18 cellular contexts compared by ENCODE assay signal in genomic region chr12:84183576-84183975, GRCh38.
DNase-seq lines count a peak whose midpoint lies in the region; ATAC-seq, FAIRE-seq and TF ChIP-seq lines count a peak whose summit lies in the region.
"Had no signal": no experiment of that assay in that cellular context is flagged by ENCODE, and none has a peak within 500 bp of the region (broad histone marks: within the 10 kb centered on the region; RNA-seq: fewer than 3 reads in every experiment).

No MANE protein-coding gene starts in this region.

- no peak overlapping the region for H3K9ac ChIP-seq in SU-DHL-6 (ENCODE audit: low read length)
- no peak overlapping the region for H3K9ac ChIP-seq in keratinocyte (ENCODE audit: control insufficient read depth, extremely low read depth, insufficient read depth, low read length)
- H3K9ac ChIP-seq: GM23248 had no signal

- no peaks in the 10 kb centered on the region for H3K9me2 ChIP-seq in SU-DHL-6 (replicated peaks; ENCODE audit: insufficient read depth, low read length)

- no peaks in the 10 kb centered on the region for H4K20me1 ChIP-seq in SU-DHL-6 (ENCODE audit: low read depth, low read length)
- no peaks in the 10 kb centered on the region for H4K20me1 ChIP-seq in keratinocyte (ENCODE audit: control insufficient read depth, extremely low read depth, insufficient read depth, low read length)

- H3K4me2 ChIP-seq in SU-DHL-6 (ENCODE audit: low read depth, low read length, poor library complexity, severe bottlenecking) (no peak overlapping the region), keratinocyte (ENCODE audit: control insufficient read depth, extremely low read depth, insufficient read depth, low read depth, low read length) (peak overlapping the region; percentile 33)

- H3K36me3 ChIP-seq in SU-DHL-6 (ENCODE audit: low read length) (no peaks in the 10 kb centered on the region), bronchial epithelial cell (ENCODE audit: control insufficient read depth, insufficient read depth, low read length) (no peaks in the 10 kb centered on the region), keratinocyte (ENCODE audit: control insufficient read depth in 2 of 2, extremely low read depth in 1 of 2, insufficient read depth in 2 of 2, low read length in 2 of 2) (no peaks in the 10 kb centered on the region)

- TF ChIP-seq CTCF in SU-DHL-6 (IDR thresholded peaks at IDR 0.05; ENCODE audit: insufficient read depth, low read length, poor library complexity, severe bottlenecking) (no peak), bronchial epithelial cell (IDR thresholded peaks at IDR 0.05; ENCODE audit: insufficient read depth, low read length, severe bottlenecking) (no peak), epithelial cell of esophagus (IDR thresholded peaks at IDR 0.05; ENCODE audit: insufficient read depth, low read depth, low read length, missing control alignments) (no peak), keratinocyte (optimal IDR thresholded peaks at IDR 0.05 in 1 of 3, IDR thresholded peaks at IDR 0.05 in 1 of 3, conservative IDR thresholded peaks at IDR 0.05 in 1 of 3; ENCODE audit: extremely low read depth in 1 of 3, insufficient read depth in 2 of 3, low read length in 3 of 3) (no peak)

- H3K9me1 ChIP-seq in keratinocyte (ENCODE audit: control insufficient read depth, extremely low read depth, insufficient read depth, low read length): no peaks in the 10 kb centered on the region

- H2AFZ ChIP-seq in SU-DHL-6 (ENCODE audit: low read depth, low read length, severe bottlenecking) (peak overlapping the region; percentile 63), keratinocyte (ENCODE audit: control insufficient read depth, low read length) (peak overlapping the region; percentile 40)
- H2AFZ ChIP-seq: GM23248 had no signal

- H3K27me3 ChIP-seq in SU-DHL-6 (ENCODE audit: low read length) (no peaks in the 10 kb centered on the region), bronchial epithelial cell (ENCODE audit: control insufficient read depth, insufficient read depth, low read length) (no peaks in the 10 kb centered on the region), keratinocyte (ENCODE audit: control insufficient read depth, extremely low read depth, insufficient read depth, low read length) (no peaks in the 10 kb centered on the region)

- no peaks in the 10 kb centered on the region for H3F3A ChIP-seq in SU-DHL-6 (ENCODE audit: insufficient read depth)

- H3K4me3 ChIP-seq in SU-DHL-6 (ENCODE audit: insufficient read depth, low read length, poor library complexity, severe bottlenecking) (no peak overlapping the region), bronchial epithelial cell (ENCODE audit: low read depth, low read length) (no peak overlapping the region), epithelial cell of esophagus (ENCODE audit: low read length) (no peak overlapping the region), keratinocyte (ENCODE audit: control insufficient read depth in 2 of 3, extremely low read depth in 1 of 3, insufficient read depth in 2 of 3, low read depth in 1 of 3, low read length in 3 of 3) (no peak overlapping the region)
- H3K4me3 ChIP-seq: GM23248 had no signal

- peaks cover 8% of the 10 kb centered on the region for H3K4me1 ChIP-seq in keratinocyte (ENCODE audit: control insufficient read depth, extremely low read depth, insufficient read depth, low read length)

- dilution Hi-C loops in keratinocyte (cut with MboI; ENCODE audit: extremely low pct_ligation_motif_present, low sequenced_read_pairs): no loop called here

- DNase-seq in bronchial epithelial cell (ENCODE audit: low read depth): peak; percentile 82
- peak; percentile 68 for DNase-seq in epithelial cell of esophagus (ENCODE audit: low read depth)
- DNase-seq in keratinocyte (ENCODE audit: low read depth, low spot score): no peak
- DNase-seq in activated CD4-positive, alpha-beta T cell treated with anti-CD3 and anti-CD28 coated beads for 4 hours: no peak
- no peak for DNase-seq in foreskin melanocyte
- DNase-seq: C1 segment of cervical spinal cord; Calu3; CD4-positive, alpha-beta memory T cell; COR-L47; DMS53; DND-41; GM23248; H9 had no signal

- FAIRE-seq in bronchial epithelial cell (lab: Jason Lieb, UNC) (no peak), keratinocyte (lab: Jason Lieb, UNC) (no peak)
- FAIRE-seq: G401.6, GM12892 had no signal

- H3K79me2 ChIP-seq in SU-DHL-6 (ENCODE audit: insufficient read depth, low read length) (no peaks in the 10 kb centered on the region), keratinocyte (ENCODE audit: control insufficient read depth, insufficient read depth, low read length) (no peaks in the 10 kb centered on the region)

- H3K9me3 ChIP-seq in SU-DHL-6 (ENCODE audit: insufficient read depth, low read length) (no peaks in the 10 kb centered on the region), keratinocyte (ENCODE audit: control insufficient read depth, low read depth, low read length) (no peaks in the 10 kb centered on the region)

- no peak for ATAC-seq in GM21528 (IDR thresholded peaks at IDR 0.05; ENCODE audit: low FRiP score, unreplicated experiment)
- ATAC-seq: HCT116 had no signal

- H3K27ac ChIP-seq in SU-DHL-6 (ENCODE audit: low read depth, low read length) (no peak overlapping the region), keratinocyte (ENCODE audit: control insufficient read depth, insufficient read depth, low read length) (no peak overlapping the region)
- H3K27ac ChIP-seq: GM23248 had no signal

Comparison
In these comparisons a context has a peak if more than half of its experiments do, and no peak if none do; other contexts are left out.
1. DNase-seq: peak in bronchial epithelial cell (single experiment) and epithelial cell of esophagus (single experiment); none in keratinocyte (single experiment), activated CD4-positive, alpha-beta T cell treated with anti-CD3 and anti-CD28 coated beads for 4 hours (0 of 2) and foreskin melanocyte (single experiment).